8 cellular contexts compared by ENCODE assay signal in the genomic region with DNA sequence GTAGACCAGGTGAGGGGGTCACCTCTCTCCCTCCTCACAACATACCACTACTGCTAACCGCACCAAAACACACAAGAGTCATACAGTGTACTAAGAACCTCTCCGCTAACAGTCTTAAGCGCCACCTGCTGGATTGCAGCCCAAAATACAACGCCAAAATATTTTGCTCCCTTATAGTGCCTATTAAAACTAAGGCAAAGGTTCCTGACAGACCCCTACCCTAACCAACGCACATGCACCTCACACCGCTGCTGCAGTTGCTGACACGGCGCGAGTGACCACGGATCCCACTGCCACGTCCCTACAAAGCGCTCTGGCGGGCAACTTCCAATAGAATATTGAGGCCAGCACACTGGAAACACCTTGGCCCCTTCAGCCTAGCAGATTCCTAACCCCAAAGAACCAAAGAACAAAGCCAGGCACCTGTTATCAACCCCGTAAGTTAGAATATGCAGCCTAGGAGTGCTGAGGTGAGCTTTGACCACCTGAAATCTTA.
DNase-seq lines count a peak whose midpoint lies in the region; ATAC-seq lines count a peak whose summit lies in the region.

No MANE protein-coding gene starts in this region.

- peak; percentile 96 for ATAC-seq in GM21619 (IDR thresholded peaks at IDR 0.05; ENCODE audit: unreplicated experiment)

- peak in 2 of 3 donors; percentile 2 to 8 for DNase-seq in stimulated activated CD4-positive, alpha-beta T cell treated with anti-CD3 and anti-CD28 coated beads, Interleukin-12 subunit alpha, Interleukin-12 subunit beta, amount 100 ng/mL, for 48 hours (ENCODE audit: low read depth in 2 of 3, low spot score in 1 of 3)
- no peak for DNase-seq in stimulated activated CD4-positive, alpha-beta T cell treated with anti-CD3 and anti-CD28 coated beads, Interleukin-4, amount 100 ng/mL, for 4 hours
- DNase-seq in HK-2 (ENCODE audit: unreplicated experiment) (peak; percentile 21), SK-MEL-5 (ENCODE audit: low read depth, low spot score) (peak; percentile 84), fibroblast of the conjunctiva (ENCODE audit: low read depth) (peak; percentile 31), putamen (ENCODE audit: low spot score) (no peak)
- peak; percentile 1 to 15 for DNase-seq in stimulated activated CD4-positive, alpha-beta T cell treated with anti-CD3 and anti-CD28 coated beads, Interleukin-4, amount 100 ng/mL, for 48 hours (ENCODE audit: low read depth in 2 of 2)

- in situ Hi-C loops in SK-MEL-5 (cut with HindIII; ENCODE audit: low pct_unique_long_range_greater_than_20kb, low sequenced_read_pairs), result no loop called here

Comparison
In these comparisons a context has a peak if more than half of its experiments do, and no peak if none do; other contexts are left out.
1. DNase-seq: peak in stimulated activated CD4-positive, alpha-beta T cell treated with anti-CD3 and anti-CD28 coated beads, Interleukin-12 subunit alpha, Interleukin-12 subunit beta, amount 100 ng/mL, for 48 hours (2 of 3), HK-2 (single experiment), SK-MEL-5 (single experiment), fibroblast of the conjunctiva (single experiment) and stimulated activated CD4-positive, alpha-beta T cell treated with anti-CD3 and anti-CD28 coated beads, Interleukin-4, amount 100 ng/mL, for 48 hours (2 of 2); none in stimulated activated CD4-positive, alpha-beta T cell treated with anti-CD3 and anti-CD28 coated beads, Interleukin-4, amount 100 ng/mL, for 4 hours (0 of 2) and putamen (single experiment).